ENCODE assay signal across 19 cellular contexts in the genomic region with DNA sequence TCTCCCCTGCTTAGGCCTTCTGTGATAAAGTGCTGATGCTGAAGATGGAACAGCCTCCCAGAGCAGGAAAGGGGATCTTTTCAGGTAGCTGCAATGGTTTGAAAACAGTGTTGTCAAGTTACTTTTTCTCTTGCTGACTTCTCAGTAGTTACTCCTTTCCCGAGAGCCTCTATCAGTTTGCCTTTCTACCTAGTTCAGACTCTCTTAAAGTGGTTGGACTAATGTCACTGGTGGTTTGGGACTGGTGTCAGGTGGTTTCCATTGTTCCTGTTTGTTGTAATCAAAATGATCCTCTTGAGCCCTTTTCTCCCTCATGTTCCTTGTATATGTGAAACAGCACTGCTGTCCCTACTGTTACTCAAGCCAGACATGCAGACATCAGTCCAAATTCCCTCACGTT.
DNase-seq lines count a peak whose midpoint lies in the region; ATAC-seq, FAIRE-seq and TF ChIP-seq lines count a peak whose summit lies in the region.
"Had no signal": no experiment of that assay in that cellular context is flagged by ENCODE, and none has a peak within 500 bp of the region (broad histone marks: within the 10 kb centered on the region; RNA-seq: fewer than 3 reads in every experiment).

No MANE protein-coding gene starts in this region.

- H2BK5ac ChIP-seq in IMR-90 (ENCODE audit: low read depth, low read length, poor library complexity, severe bottlenecking): no peak overlapping the region

- H3K9me3 ChIP-seq in IMR-90 (ENCODE audit: control insufficient read depth, insufficient read depth, low read length) (no peaks in the 10 kb centered on the region), endothelial cell of umbilical vein (replicated peaks; ENCODE audit: control insufficient read depth, insufficient read depth, low read length) (no peaks in the 10 kb centered on the region), tibial artery (no peaks in the 10 kb centered on the region)

- no peak overlapping the region for H2BK120ac ChIP-seq in IMR-90 (ENCODE audit: low read depth, low read length)

- H2BK15ac ChIP-seq in IMR-90 (ENCODE audit: low read depth, low read length): no peak overlapping the region

- no peak overlapping the region for H3K27ac ChIP-seq in IMR-90 (ENCODE audit: insufficient read depth, low read length)
- no peak overlapping the region for H3K27ac ChIP-seq in endothelial cell of umbilical vein (ENCODE audit: insufficient read depth, low read depth, low read length)
- no peak overlapping the region for H3K27ac ChIP-seq in tibial artery
- H3K27ac ChIP-seq: PC-9 had no signal

- no peak overlapping the region for H4K5ac ChIP-seq in IMR-90 (ENCODE audit: low read depth, low read length)

- H3K23ac ChIP-seq in IMR-90 (ENCODE audit: low read depth, low read length): no peak overlapping the region

- peaks cover 25% of the 10 kb centered on the region for H3K4me1 Mint-ChIP-seq in osteocyte (ENCODE audit: unreplicated experiment)

- no peaks in the 10 kb centered on the region for H3K79me2 ChIP-seq in endothelial cell of umbilical vein (ENCODE audit: control insufficient read depth, insufficient read depth, low read length)

- FAIRE-seq in endothelial cell of umbilical vein (lab: Jason Lieb, UNC): no peak
- FAIRE-seq: GM12891, GM18507 had no signal

- H3K9me1 ChIP-seq in IMR-90 (ENCODE audit: insufficient read depth, low read length) (peaks cover 12% of the 10 kb centered on the region), endothelial cell of umbilical vein (replicated peaks; ENCODE audit: control insufficient read depth, extremely low read depth, insufficient read depth, low read length) (no peaks in the 10 kb centered on the region)

- TF ChIP-seq CTCF in GM12865 (IDR thresholded peaks at IDR 0.05; ENCODE audit: insufficient read depth, low read depth, low read length, missing control alignments) (no peak), IMR-90 (conservative IDR thresholded peaks at IDR 0.05; ENCODE audit: low read depth, low read length) (no peak), endothelial cell of umbilical vein (IDR thresholded peaks at IDR 0.05; ENCODE audit: extremely low read depth in 1 of 2, insufficient read depth in 1 of 2, low read depth in 1 of 2, low read length in 2 of 2) (no peak), osteocyte (IDR thresholded peaks at IDR 0.05) (no peak), tibial artery (IDR thresholded peaks at IDR 0.05) (no peak)

- H4K20me1 ChIP-seq in IMR-90 (ENCODE audit: insufficient read depth, low read length) (no peaks in the 10 kb centered on the region), endothelial cell of umbilical vein (replicated peaks; ENCODE audit: control insufficient read depth, extremely low read depth, insufficient read depth, low read length) (no peaks in the 10 kb centered on the region)

- H3K14ac ChIP-seq in IMR-90 (replicated peaks; ENCODE audit: low read depth, low read length): no peak overlapping the region

- ATAC-seq in IMR-90 (ENCODE audit: low read depth): no peak
- ATAC-seq in GM19452 (IDR thresholded peaks at IDR 0.05; ENCODE audit: unreplicated experiment): no peak

- H3K4me2 ChIP-seq in IMR-90 (ENCODE audit: low read depth, low read length) (no peak overlapping the region), endothelial cell of umbilical vein (ENCODE audit: insufficient read depth, low read length) (no peak overlapping the region)
- H3K4me2 ChIP-seq: PC-9 had no signal

- H3K4ac ChIP-seq in IMR-90 (ENCODE audit: low read depth, low read length): no peak overlapping the region

- H3K27ac Mint-ChIP-seq in osteocyte (ENCODE audit: unreplicated experiment): peak overlapping the region; percentile 80

- POLR2A ChIA-PET in IMR-90 (lab: Charles Lee; ENCODE audit: unreplicated experiment): no interaction called here
- POLR2A ChIA-PET in endothelial cell of umbilical vein (lab: Charles Lee): no interaction called here

- dilution Hi-C loops in IMR-90 (cut with HindIII; ENCODE audit: low sequenced_read_pairs, unreplicated experiment): no loop called here
- dilution Hi-C loops in endothelial cell of umbilical vein (cut with MboI; ENCODE audit: extremely low pct_ligation_motif_present, low sequenced_read_pairs): loop anchor here (25.0 kb wide), 1 partner anchor 700 kb away; no protein-coding TSS in a partner anchor

- intact Hi-C loops in IMR-90 (cut with micrococcal nuclease): no loop called here
- intact Hi-C loops in endothelial cell of umbilical vein (cut with micrococcal nuclease): no loop called here
- intact Hi-C loops in tibial artery (cut with DNase I; ENCODE audit: low total_unique reads): loop anchor here (10.0 kb wide), 1 partner anchor 703 kb away; no protein-coding TSS in a partner anchor

- H3K4me1 ChIP-seq in IMR-90 (ENCODE audit: control insufficient read depth, insufficient read depth, low read length) (peaks cover 6% of the 10 kb centered on the region), endothelial cell of umbilical vein (ENCODE audit: control insufficient read depth, extremely low read depth, insufficient read depth, low read length) (peaks cover 17% of the 10 kb centered on the region), tibial artery (peaks cover 0 to 23% (median 12%) of the 10 kb centered on the region in 4 donors)

- H3K9ac ChIP-seq in IMR-90 (ENCODE audit: low read depth, low read length) (no peak overlapping the region), endothelial cell of umbilical vein (replicated peaks; ENCODE audit: extremely low read depth, insufficient read depth, low read length) (no peak overlapping the region)

- no peak overlapping the region for H4K91ac ChIP-seq in IMR-90 (ENCODE audit: insufficient read depth, low read depth, low read length)

- H3K56ac ChIP-seq in IMR-90 (ENCODE audit: extremely low read depth, insufficient read depth, low read length): no peak overlapping the region

- in situ Hi-C loops in IMR-90 (cut with MboI; ENCODE audit: low sequenced_read_pairs): loop anchor here (25.0 kb wide), 1 partner anchor 875 kb away; a partner anchor contains a TSS

- no peak overlapping the region for H2AFZ ChIP-seq in IMR-90 (replicated peaks; ENCODE audit: low read length, poor library complexity)
- peak overlapping the region; percentile 5 for H2AFZ ChIP-seq in endothelial cell of umbilical vein (ENCODE audit: low read depth, low read length)
- H2AFZ ChIP-seq: PC-9 had no signal

- H2BK20ac ChIP-seq in IMR-90 (ENCODE audit: low read depth, low read length): 0 out of 2 replicates have a peak overlapping the region, but pooled peaks have one; percentile 1

- H4K8ac ChIP-seq in IMR-90 (ENCODE audit: low read depth in 2 of 2, low read length in 2 of 2): no peak overlapping the region

- no peak overlapping the region for H3K18ac ChIP-seq in IMR-90 (ENCODE audit: low read depth, low read length)

- H3K36me3 Mint-ChIP-seq in osteocyte (ENCODE audit: unreplicated experiment): peaks cover 7% of the 10 kb centered on the region

- peaks cover 7 to 14% of the 10 kb centered on the region in 2 experiments for H3K79me1 ChIP-seq in IMR-90 (ENCODE audit: low read depth in 1 of 2, low read length in 2 of 2)

- H3K9me3 Mint-ChIP-seq in osteocyte (ENCODE audit: unreplicated experiment): no peaks in the 10 kb centered on the region
- H3K9me3 Mint-ChIP-seq: CD4-positive, alpha-beta memory T cell had no signal

- no TSS peak for BruUV-seq in IMR-90 (replicated peaks; lab: Mats Ljungman, UMichigan)
- no TSS peak for BruUV-seq in endothelial cell of umbilical vein (replicated peaks; lab: Mats Ljungman, UMichigan)

- CTCF ChIA-PET in IMR-90 (lab: Yijun Ruan, JAX) (interaction anchor here (1.0 to 1.8 kb wide), 2 partner anchors 10 to 35 kb away, joined by 3 to 10 read pairs; no protein-coding TSS in a partner anchor), endothelial cell of umbilical vein (lab: Charles Lee) (interaction anchor here (1.6 to 6.1 kb wide), 4 partner anchors 9 to 138 kb away, joined by 8 to 93 read pairs (median 38); a partner anchor contains a TSS)

- no peaks in the 10 kb centered on the region for H3K36me3 ChIP-seq in IMR-90 (ENCODE audit: control insufficient read depth, insufficient read depth, low read length)
- H3K36me3 ChIP-seq in endothelial cell of umbilical vein (ENCODE audit: control insufficient read depth in 2 of 2, extremely low read depth in 1 of 2, insufficient read depth in 2 of 2, low read length in 2 of 2): no peaks in the 10 kb centered on the region
- H3K36me3 ChIP-seq in tibial artery: no peaks in the 10 kb centered on the region

- no peak overlapping the region for H2AK9ac ChIP-seq in IMR-90 (replicated peaks; ENCODE audit: low read depth, low read length, poor library complexity)

- H3K27me3 Mint-ChIP-seq in osteocyte (ENCODE audit: unreplicated experiment): no peaks in the 10 kb centered on the region
- H3K27me3 Mint-ChIP-seq: CD4-positive, alpha-beta memory T cell had no signal

- no peak overlapping the region for H2AK5ac ChIP-seq in IMR-90 (ENCODE audit: low read depth, low read length)

- TF ChIP-seq RAD21 in IMR-90 (IDR thresholded peaks at IDR 0.05; ENCODE audit: low read length): no peak

- no peak overlapping the region for H3K4me3 Mint-ChIP-seq in osteocyte (ENCODE audit: unreplicated experiment)
- H3K4me3 Mint-ChIP-seq: CD4-positive, alpha-beta memory T cell had no signal

- H3K27me3 ChIP-seq in IMR-90 (ENCODE audit: control insufficient read depth, insufficient read depth, low read length) (no peaks in the 10 kb centered on the region), endothelial cell of umbilical vein (ENCODE audit: control insufficient read depth in 2 of 2, insufficient read depth in 2 of 2, low read length in 2 of 2) (no peaks in the 10 kb centered on the region), tibial artery (no peaks in the 10 kb centered on the region)

- no peak for TF ChIP-seq POLR2A in IMR-90 (IDR thresholded peaks at IDR 0.05; ENCODE audit: low read depth, low read length)
- no peak for TF ChIP-seq POLR2A in endothelial cell of umbilical vein (IDR thresholded peaks at IDR 0.05; ENCODE audit: low read depth, low read length)

- WGBS in IMR-90 (ENCODE audit: extremely low coverage in 2 of 2, insufficient read length in 1 of 2), 2 experiments: no CpG with 5 or more reads among the region's 2 CpGs

- H3K4me3 ChIP-seq in GM12865 (ENCODE audit: low read depth, low read length): no peak overlapping the region
- H3K4me3 ChIP-seq in IMR-90 (ENCODE audit: insufficient read depth, low read depth, low read length): no peak overlapping the region
- H3K4me3 ChIP-seq in endothelial cell of umbilical vein (replicated peaks in 1 of 3; ENCODE audit: insufficient read depth in 1 of 3, low read depth in 1 of 3, low read length in 3 of 3): no peak overlapping the region
- no peak overlapping the region for H3K4me3 ChIP-seq in tibial artery
- H3K4me3 ChIP-seq: PC-9 had no signal

- DNase-seq in GM12865 (ENCODE audit: low read depth): peak; percentile 3
- no peak for DNase-seq in IMR-90
- DNase-seq in endothelial cell of umbilical vein (ENCODE audit: low read depth, low spot score): no peak
- DNase-seq in osteocyte (ENCODE audit: extremely low spot score, unreplicated experiment): no peak
- DNase-seq in tibial artery: no peak
- DNase-seq in stimulated activated CD4-positive, alpha-beta T cell treated with anti-CD3 and anti-CD28 coated beads, Interleukin-2, amount 100 ng/mL, for 48 hours: no peak
- DNase-seq: CD4-positive, alpha-beta memory T cell; GDM1; GOT3; KBM-7; MV-4-11; NCI-H1417; NCI-H187 treated with DMSO at 0.1 percent for 48 hours; NCI-H510A treated with DMSO at 0.1 percent for 48 hours; NCI-H82 had no signal

TF ChIP-seq in endothelial cell of umbilical vein, 7 proteins besides CTCF, POLR2A, EP300 and RAD21 (continues in another document):
- TF ChIP-seq MYC (IDR thresholded peaks at IDR 0.05; ENCODE audit: low read depth, low read length): no peak
